Comparison of ENCODE assay signal across 19 cellular contexts in the genomic region with DNA sequence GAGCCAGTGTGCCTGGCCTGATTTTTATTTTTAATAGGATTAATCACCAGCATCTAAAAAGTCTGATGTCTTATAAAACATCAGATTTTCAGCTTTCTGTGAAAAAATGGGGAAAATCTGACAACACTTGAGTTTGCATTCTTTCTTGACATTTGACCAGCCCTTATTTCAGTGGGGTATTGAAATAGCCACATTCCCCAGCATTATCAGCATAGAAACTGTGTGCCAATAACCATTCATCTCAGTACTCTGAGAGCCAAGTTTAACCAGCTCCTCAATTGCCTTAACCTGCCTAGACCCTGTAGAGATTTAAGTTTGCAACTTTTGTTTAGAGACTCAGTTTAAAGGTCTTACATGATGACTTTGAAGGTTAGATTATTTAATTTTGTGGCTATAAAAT.
DNase-seq lines count a peak whose midpoint lies in the region; ATAC-seq and TF ChIP-seq lines count a peak whose summit lies in the region.
"Had no signal": no experiment of that assay in that cellular context is flagged by ENCODE, and none has a peak within 500 bp of the region (broad histone marks: within the 10 kb centered on the region; RNA-seq: fewer than 3 reads in every experiment).

No MANE protein-coding gene starts in this region.

- H2BK15ac ChIP-seq in mesendoderm (replicated peaks; ENCODE audit: low read depth): no peak overlapping the region

- no peaks in the 10 kb centered on the region for H3K9me3 ChIP-seq in CD8-positive, alpha-beta T cell (ENCODE audit: low read length)

- peaks cover 5% of the 10 kb centered on the region for H3K9me3 Mint-ChIP-seq in CD8-positive, alpha-beta T cell
- H3K9me3 Mint-ChIP-seq: HFFc6 had no signal

- H3K4me3 ChIP-seq in CD8-positive, alpha-beta T cell (ENCODE audit: low read depth, low read length): no peak overlapping the region
- H3K4me3 ChIP-seq in retinal pigment epithelial cell (ENCODE audit: low read length): no peak overlapping the region
- H3K4me3 ChIP-seq in mesendoderm (ENCODE audit: low read length): no peak overlapping the region
- H3K4me3 ChIP-seq: BLaER1 had no signal

- H3K79me1 ChIP-seq in mesendoderm (ENCODE audit: low read length): peaks cover 2% of the 10 kb centered on the region

- no peak overlapping the region for H2BK120ac ChIP-seq in mesendoderm (ENCODE audit: low read depth, low read length)

- intact Hi-C loops in CD8-positive, alpha-beta T cell (cut with DNase I, micrococcal nuclease): no loop called here

- no peak overlapping the region for H3K56ac ChIP-seq in mesendoderm (ENCODE audit: low read length)

- no peak for ATAC-seq in CD8-positive, alpha-beta T cell
- ATAC-seq: HCT116, HepG2 had no signal

- H3K4me2 ChIP-seq in mesendoderm (ENCODE audit: low read length): no peak overlapping the region
- H3K4me2 ChIP-seq: BLaER1 had no signal

- H4K8ac ChIP-seq in mesendoderm (ENCODE audit: low read depth, low read length): no peak overlapping the region

- H3K23ac ChIP-seq in mesendoderm (ENCODE audit: low read length): no peak overlapping the region

- H3K4me1 ChIP-seq in CD8-positive, alpha-beta T cell (ENCODE audit: insufficient read depth, low read length): peaks cover 16% of the 10 kb centered on the region
- H3K4me1 ChIP-seq in mesendoderm (ENCODE audit: control insufficient read depth, low read depth, low read length): no peaks in the 10 kb centered on the region
- H3K4me1 ChIP-seq: BLaER1 had no signal

- H3K79me2 ChIP-seq in mesendoderm (ENCODE audit: control insufficient read depth, insufficient read depth, low read length): no peaks in the 10 kb centered on the region

- H2AK5ac ChIP-seq in mesendoderm (ENCODE audit: low read length): no peak overlapping the region

- H3K18ac ChIP-seq in mesendoderm (ENCODE audit: low read length): no peak overlapping the region

- peaks cover 47% of the 10 kb centered on the region for H3K4me1 Mint-ChIP-seq in CD8-positive, alpha-beta T cell (ENCODE audit: low read depth)
- H3K4me1 Mint-ChIP-seq: IgD-negative memory B cell had no signal

- H2BK5ac ChIP-seq in mesendoderm (ENCODE audit: low read length): no peak overlapping the region

- DNase-seq in CD8-positive, alpha-beta T cell: no peak
- peak; percentile 47 for DNase-seq in amniotic epithelial cell (ENCODE audit: low read depth)
- peak; percentile 42 for DNase-seq in fibroblast of peridontal ligament (ENCODE audit: extremely low read depth)
- DNase-seq in retinal pigment epithelial cell (ENCODE audit: low read depth): peak; percentile 19
- DNase-seq in mesendoderm: no peak
- DNase-seq in activated CD4-positive, alpha-beta T cell treated with anti-CD3 and anti-CD28 coated beads, Interleukin-2, amount 50 U/mL, for 4 hours: no peak
- no peak for DNase-seq in activated naive CD4-positive, alpha-beta T cell (lab: John Stamatoyannopoulos, UW)
- DNase-seq: Calu3; CD4-positive, alpha-beta memory T cell; DMS79 treated with DMSO at 0.1 percent for 48 hours; GF-D8; GOT3; H7; HFFc6 had no signal

- no peak overlapping the region for H3K4ac ChIP-seq in mesendoderm (ENCODE audit: low read depth, low read length)

- H3K4me3 Mint-ChIP-seq in CD8-positive, alpha-beta T cell: peak overlapping the region; percentile 6
- H3K4me3 Mint-ChIP-seq: CD14-positive monocyte, HFFc6, IgD-negative memory B cell had no signal

- peaks cover 29% of the 10 kb centered on the region for H3K36me3 Mint-ChIP-seq in CD8-positive, alpha-beta T cell

- POLR2A ChIA-PET in CD8-positive, alpha-beta T cell (lab: Charles Lee): interaction anchor here (0.8 kb wide), 1 partner anchor 121 kb away, joined by 3 read pairs; no protein-coding TSS in a partner anchor

- no peaks in the 10 kb centered on the region for H3K36me3 ChIP-seq in CD8-positive, alpha-beta T cell (ENCODE audit: insufficient read depth, low read length)
- H3K36me3 ChIP-seq in mesendoderm (ENCODE audit: control insufficient read depth, insufficient read depth, low read length): no peaks in the 10 kb centered on the region

- CTCF ChIA-PET in CD8-positive, alpha-beta T cell (lab: Charles Lee): interaction anchor here (1.0 kb wide), 1 partner anchor 54 kb away, joined by 3 read pairs; no protein-coding TSS in a partner anchor

- H4K5ac ChIP-seq in mesendoderm (ENCODE audit: low read length): no peak overlapping the region

- TF ChIP-seq CTCF in CD8-positive, alpha-beta T cell (IDR thresholded peaks at IDR 0.05): no peak
- no peak for TF ChIP-seq CTCF in retinal pigment epithelial cell (conservative IDR thresholded peaks at IDR 0.05; ENCODE audit: low read depth, low read length)

- H3K27ac Mint-ChIP-seq in CD8-positive, alpha-beta T cell: no peak overlapping the region
- H3K27ac Mint-ChIP-seq: CD4-positive, alpha-beta memory T cell; HFFc6 had no signal

- H3K27me3 ChIP-seq in CD8-positive, alpha-beta T cell (ENCODE audit: insufficient read depth, low read length): no peaks in the 10 kb centered on the region
- no peaks in the 10 kb centered on the region for H3K27me3 ChIP-seq in mesendoderm (ENCODE audit: insufficient read depth, low read length, poor library complexity)
- H3K27me3 ChIP-seq: BLaER1 had no signal

- H3K27ac ChIP-seq in CD8-positive, alpha-beta T cell (ENCODE audit: low read depth, low read length): no peak overlapping the region
- no peak overlapping the region for H3K27ac ChIP-seq in mesendoderm (ENCODE audit: low read depth, low read length)
- H3K27ac ChIP-seq: BLaER1 had no signal

- H3K9ac ChIP-seq in mesendoderm (ENCODE audit: low read length): no peak overlapping the region
- H3K9ac ChIP-seq: BLaER1 had no signal

- H3K27me3 Mint-ChIP-seq in CD8-positive, alpha-beta T cell (ENCODE audit: low read depth): no peaks in the 10 kb centered on the region
- H3K27me3 Mint-ChIP-seq: CD4-positive, alpha-beta memory T cell; IgD-negative memory B cell had no signal

Comparison
In these comparisons a context has a peak if more than half of its experiments do, and no peak if none do; other contexts are left out.
1. DNase-seq: peak in amniotic epithelial cell (single experiment), fibroblast of peridontal ligament (single experiment) and retinal pigment epithelial cell (single experiment); none in CD8-positive, alpha-beta T cell (0 of 7), mesendoderm (single experiment), activated CD4-positive, alpha-beta T cell treated with anti-CD3 and anti-CD28 coated beads, Interleukin-2, amount 50 U/mL, for 4 hours (0 of 2) and activated naive CD4-positive, alpha-beta T cell (0 of 4).